Comparison of ENCODE assay signal across 25 cellular contexts in the genomic region with DNA sequence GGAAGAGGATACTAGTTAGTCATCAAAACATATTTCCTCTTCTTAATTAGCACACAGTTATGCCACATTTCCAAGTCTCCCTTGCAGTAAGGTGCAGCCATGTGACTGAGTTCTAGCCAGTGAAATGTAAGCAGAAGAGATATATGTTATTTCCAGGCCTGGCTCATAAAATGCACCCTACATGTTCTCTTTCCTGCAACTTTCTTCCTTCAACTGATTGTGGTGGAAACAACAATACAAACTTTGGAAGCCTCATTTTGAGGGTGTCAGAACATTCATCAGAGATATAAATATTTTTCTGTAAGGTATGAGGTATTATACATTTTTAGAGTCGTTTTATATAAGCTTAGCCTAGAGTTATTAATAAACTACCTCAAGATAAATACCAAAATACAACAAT.
"Had no signal": no experiment of that assay in that cellular context is flagged by ENCODE, and none has a peak within 500 bp of the region (broad histone marks: within the 10 kb centered on the region; RNA-seq: fewer than 3 reads in every experiment).

No MANE protein-coding gene starts in this region.

- H3K4me2 ChIP-seq: neural progenitor cell had no signal

- H3K9ac ChIP-seq: neural progenitor cell, parathyroid adenoma had no signal

- H3K4me3 ChIP-seq: neural progenitor cell, ovary, psoas muscle, right lobe of liver, sigmoid colon, stomach, thoracic aorta, thyroid gland, tibial nerve, upper lobe of left lung, vagina had no signal

- ATAC-seq: natural killer cell; psoas muscle; right cardiac atrium; right lobe of liver; stimulated activated effector memory CD8-positive, alpha-beta T cell treated with anti-CD3 and anti-CD28 coated beads, Interleukin-12 subunit alpha, Interleukin-12 subunit beta, amount 100 ng/mL, for 72 hours; stimulated activated naive B cell treated with anti-CD40 and anti-IgM and Interleukin-4, amounts not matched to agents 10 μg/mL and 1 μg/mL and 100 μg/mL, for 72 hours had no signal

- H3K9me3 ChIP-seq: ovary, psoas muscle, right lobe of liver, sigmoid colon, stomach, thoracic aorta, thyroid gland, tibial nerve, upper lobe of left lung, vagina had no signal

- H3K79me2 ChIP-seq: parathyroid adenoma had no signal

- H3K4me1 ChIP-seq: neural progenitor cell, parathyroid adenoma, right lobe of liver, sigmoid colon, stomach, thyroid gland, upper lobe of left lung, vagina had no signal

- H2AFZ ChIP-seq: neural progenitor cell, parathyroid adenoma had no signal

- DNase-seq: natural killer cell; occipital lobe; ovary; posterior cingulate gyrus; psoas muscle; right cardiac atrium; right lobe of liver; sigmoid colon; small intestine; stimulated activated CD4-positive, alpha-beta T cell treated with anti-CD3 and anti-CD28 coated beads, Interleukin-15, amount 100 ng/mL, for 24 hours; stimulated activated CD4-positive, alpha-beta T cell treated with anti-CD3 and anti-CD28 coated beads, Interleukin-2, amount 100 ng/mL, for 24 hours; stimulated activated CD4-positive, alpha-beta T cell treated with anti-CD3 and anti-CD28 coated beads, Interleukin-2, amount 100 ng/mL, for 48 hours; stimulated activated CD4-positive, alpha-beta T cell treated with anti-CD3 and anti-CD28 coated beads, Interleukin-4, amount 100 ng/mL, for 24 hours; stimulated activated naive B cell treated with anti-CD40 and anti-IgM and Interleukin-4, amounts not matched to agents 10 μg/mL and 1 μg/mL and 100 μg/mL, for 72 hours; stimulated activated naive CD4-positive, alpha-beta T cell treated with Interleukin-2 at 50 U/mL for 16 hours; stomach; thyroid gland; trophoblast cell; upper lobe of left lung had no signal

- H3K36me3 ChIP-seq: neural progenitor cell, ovary, right lobe of liver, sigmoid colon, stomach, thoracic aorta, thyroid gland, tibial nerve, upper lobe of left lung, vagina had no signal

- H3K27ac ChIP-seq: neural progenitor cell, ovary, parathyroid adenoma, psoas muscle, right lobe of liver, sigmoid colon, stomach, thoracic aorta, thyroid gland, tibial nerve, upper lobe of left lung, vagina had no signal

- H3K27me3 ChIP-seq: neural progenitor cell, ovary, right lobe of liver, sigmoid colon, stomach, thyroid gland, tibial nerve, upper lobe of left lung, vagina had no signal
